In genomic region chr5:151686673-151687378, GRCh38 we compare ENCODE assay signal across 8 cellular contexts. TPM values are rescaled to one million over a fixed set of nuclear protein-coding genes. Genes with fewer than 3 reads are reported as not detected.
A peak's percentile ranks its signal among the peaks of the same experiment; 100 is the strongest.
DNase-seq lines count a peak whose midpoint lies in the region; ATAC-seq and TF ChIP-seq lines count a peak whose summit lies in the region.

SPARC (minus strand) TSS chr5:151686915; CDS start chr5:151676188, 10,727 bp downstream.

- H3K4me3 Mint-ChIP-seq in activated naive CD8-positive, alpha-beta T cell treated with anti-CD3 and anti-CD28 coated beads, Interleukin-2, amount 10 ng/mL, durations not matched to agents 7 days and 5 days: peak within 1 kb of the TSS; percentile 67

- H3K4me1 Mint-ChIP-seq in activated naive CD8-positive, alpha-beta T cell treated with anti-CD3 and anti-CD28 coated beads, Interleukin-2, amount 10 ng/mL, durations not matched to agents 7 days and 5 days: peaks cover 9% of the 10 kb centered on the region

- H4K20me1 ChIP-seq in DND-41 (ENCODE audit: insufficient read depth, low read length): no peaks in the 10 kb centered on the region

- H3K36me3 ChIP-seq in DND-41 (ENCODE audit: insufficient read depth, low read length): no peaks in the 10 kb centered on the region

- no peaks in the 10 kb centered on the region for H3K79me2 ChIP-seq in DND-41 (ENCODE audit: insufficient read depth, low read length)

- peak within 1 kb of the TSS in 1 of 2 experiments; percentile 57; a peak in 3 of 4 replicates for H3K4me3 ChIP-seq in DND-41 (ENCODE audit: low read depth in 1 of 2, low read length in 2 of 2)
- peak within 1 kb of the TSS; percentile 50 for H3K4me3 ChIP-seq in Jurkat, Clone E6-1 (ENCODE audit: low read length)

- no peak within 1 kb of the TSS for H3K27ac Mint-ChIP-seq in activated naive CD8-positive, alpha-beta T cell treated with anti-CD3 and anti-CD28 coated beads, Interleukin-2, amount 10 ng/mL, durations not matched to agents 7 days and 5 days

- no peak within 1 kb of the TSS; the same call in 1 of the 2 replicates for H3K27ac ChIP-seq in DND-41 (ENCODE audit: low read length)

- DNase-seq in DND-41: peak; percentile 73
- DNase-seq in Jurkat, Clone E6-1 (ENCODE audit: low read depth, low spot score): peak; percentile 41
- no peak for DNase-seq in activated naive CD8-positive, alpha-beta T cell treated with anti-CD3 and anti-CD28 coated beads, Interleukin-2, amount 10 ng/mL, durations not matched to agents 7 days and 5 days
- peak; percentile 83 for DNase-seq in Right ventricle myocardium inferior (ENCODE audit: missing footprints)
- peak; percentile 83 for DNase-seq in non-pigmented ciliary epithelial cell (ENCODE audit: low read depth)
- no peak for DNase-seq in NCI-H2107 treated with DMSO at 0.1 percent for 48 hours (lab: John Stamatoyannopoulos, UW; ENCODE audit: unreplicated experiment)

- H3K9me3 ChIP-seq in DND-41 (ENCODE audit: insufficient read depth, low read length, severe bottlenecking): no peaks in the 10 kb centered on the region

- intact Hi-C loops in Right ventricle myocardium inferior (cut with DNase I): no loop called here

- peak within 1 kb of the TSS; percentile 69 for H3K4me2 ChIP-seq in DND-41 (ENCODE audit: insufficient read depth, low read length)

- H3K9me3 Mint-ChIP-seq in activated naive CD8-positive, alpha-beta T cell treated with anti-CD3 and anti-CD28 coated beads, Interleukin-2, amount 10 ng/mL, durations not matched to agents 7 days and 5 days: no peaks in the 10 kb centered on the region

- peak; percentile 100 for ATAC-seq in DND-41 (ENCODE audit: insufficient read depth, low read depth)
- peak; percentile 85 for ATAC-seq in GM21447 (IDR thresholded peaks at IDR 0.05; ENCODE audit: unreplicated experiment)
- ATAC-seq in activated naive CD8-positive, alpha-beta T cell treated with anti-CD3 and anti-CD28 coated beads, Interleukin-2, amount 10 ng/mL, durations not matched to agents 7 days and 5 days (ENCODE audit: low read depth): peak; percentile 79
- peak; percentile 89 for ATAC-seq in Right ventricle myocardium inferior
- ATAC-seq in HG03520 (IDR thresholded peaks at IDR 0.05; ENCODE audit: unreplicated experiment): no peak

- H3K36me3 Mint-ChIP-seq in activated naive CD8-positive, alpha-beta T cell treated with anti-CD3 and anti-CD28 coated beads, Interleukin-2, amount 10 ng/mL, durations not matched to agents 7 days and 5 days: no peaks in the 10 kb centered on the region

- H3K9ac ChIP-seq in DND-41 (ENCODE audit: low read depth, low read length): peak within 1 kb of the TSS; percentile 34

- H2AFZ ChIP-seq in DND-41 (ENCODE audit: low read depth, low read length): peak within 1 kb of the TSS; percentile 65

- H3K27me3 ChIP-seq in DND-41 (ENCODE audit: insufficient read depth, low read length, poor library complexity): peaks cover 27% of the 10 kb centered on the region

- H3K4me1 ChIP-seq in DND-41 (ENCODE audit: insufficient read depth, low read length): peaks cover 18% of the 10 kb centered on the region

- peaks cover 36% of the 10 kb centered on the region for H3K27me3 Mint-ChIP-seq in activated naive CD8-positive, alpha-beta T cell treated with anti-CD3 and anti-CD28 coated beads, Interleukin-2, amount 10 ng/mL, durations not matched to agents 7 days and 5 days

- POLR2A ChIA-PET in activated naive CD8-positive, alpha-beta T cell treated with anti-CD3 and anti-CD28 coated beads, Interleukin-2, amount 10 ng/mL, durations not matched to agents 7 days and 5 days (lab: Charles Lee): interaction anchor here (0.5 kb wide), 1 partner anchor 21 kb away, joined by 3 read pairs; no protein-coding TSS in a partner anchor

- peak; percentile 6 for TF ChIP-seq CTCF in DND-41 (IDR thresholded peaks at IDR 0.05; ENCODE audit: borderline replicate concordance, extremely low read depth, low read length, poor library complexity, severe bottlenecking)

RNA-seq across cellular contexts. Expression of gene SPARC, which starts in this region (rescaled TPM):
- 12.2 TPM for polyA plus RNA-seq in Jurkat, Clone E6-1 (2012; ENCODE audit: insufficient read depth, insufficient read length)
- under 1 TPM; 0.39 to 0.96 TPM for total RNA-seq in activated naive CD8-positive, alpha-beta T cell treated with anti-CD3 and anti-CD28 coated beads, Interleukin-2, amount 10 ng/mL, durations not matched to agents 7 days and 5 days
- 517 TPM for total RNA-seq in Right ventricle myocardium inferior

Comparison
In these comparisons a context has a peak if more than half of its experiments do, and no peak if none do; other contexts are left out.
1. RNA of gene SPARC (total RNA-seq): 517 TPM in Right ventricle myocardium inferior (single experiment); 0.39 to 0.96 TPM in activated naive CD8-positive, alpha-beta T cell treated with anti-CD3 and anti-CD28 coated beads, Interleukin-2, amount 10 ng/mL, durations not matched to agents 7 days and 5 days; every median in the first group is over 100 times any median in the second.
2. Peak in ATAC-seq in activated naive CD8-positive, alpha-beta T cell treated with anti-CD3 and anti-CD28 coated beads, Interleukin-2, amount 10 ng/mL, durations not matched to agents 7 days and 5 days; RNA of the gene not detected or under 1 TPM.
3. DNase-seq: peak in DND-41 (single experiment), Jurkat, Clone E6-1 (single experiment), Right ventricle myocardium inferior (single experiment) and non-pigmented ciliary epithelial cell (single experiment); none in activated naive CD8-positive, alpha-beta T cell treated with anti-CD3 and anti-CD28 coated beads, Interleukin-2, amount 10 ng/mL, durations not matched to agents 7 days and 5 days (single experiment) and NCI-H2107 treated with DMSO at 0.1 percent for 48 hours (single experiment).